Comparison of ENCODE assay signal across 1 cellular context in genomic region chr17:31595666-31596381, GRCh38.
TF ChIP-seq lines count a peak whose summit lies in the region.

No MANE protein-coding gene starts in this region.

TF ChIP-seq in GM23338, 12 proteins besides CTCF, POLR2A, EP300 and RAD21 (continued from another document):
- no peak for TF ChIP-seq ZNF462 (CRISPR knock-in tag; IDR thresholded peaks at IDR 0.05)
- TF ChIP-seq JUNB (IDR thresholded peaks at IDR 0.05; ENCODE audit: unreplicated experiment), result no peak
